Comparison of ENCODE assay signal across 25 cellular contexts in the genomic region with DNA sequence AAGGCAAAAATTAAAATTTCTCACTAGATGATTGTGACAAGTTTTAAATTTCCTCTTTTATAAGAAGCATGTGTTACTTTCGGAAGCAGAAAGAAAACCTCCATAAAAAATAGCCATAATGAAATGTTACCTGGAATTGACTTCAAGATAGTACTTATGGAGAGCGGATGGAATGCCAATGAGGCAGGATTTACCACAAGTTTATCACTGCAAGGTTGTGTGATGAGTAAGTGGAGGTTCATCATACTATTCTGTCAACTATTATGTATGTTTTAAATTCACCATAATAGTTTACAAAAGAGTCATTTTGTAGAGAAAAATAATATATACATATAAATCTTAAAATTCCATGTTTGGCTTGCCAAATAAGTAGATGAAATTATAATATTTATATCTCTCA.
A peak's percentile ranks its signal among the peaks of the same experiment; 100 is the strongest.
DNase-seq lines count a peak whose midpoint lies in the region; ATAC-seq and TF ChIP-seq lines count a peak whose summit lies in the region.
"Had no signal": no experiment of that assay in that cellular context is flagged by ENCODE, and none has a peak within 500 bp of the region (broad histone marks: within the 10 kb centered on the region; RNA-seq: fewer than 3 reads in every experiment).

No MANE protein-coding gene starts in this region.

- peak; percentile 74 for ATAC-seq in SK-N-SH treated with all-trans-retinoic acid at 6 μM for 48 hours
- ATAC-seq in HG03025 (IDR thresholded peaks at IDR 0.05; ENCODE audit: low FRiP score, unreplicated experiment), result no peak
- no peak for ATAC-seq in GM18868 (IDR thresholded peaks at IDR 0.05; ENCODE audit: unreplicated experiment)
- ATAC-seq: activated CD8-positive, alpha-beta T cell treated with anti-CD3 and anti-CD28 coated beads for 36 hours had no signal

- in situ Hi-C loops in GM23248 (cut with MboI), result no loop called here

- H3K9me3 ChIP-seq in GM23248 (ENCODE audit: low read depth), result no peaks in the 10 kb centered on the region
- H3K9me3 ChIP-seq: ascending aorta, Peyer's patch, right atrium auricular region, upper lobe of left lung had no signal

- no peaks in the 10 kb centered on the region for H3K36me3 ChIP-seq in GM23248 (ENCODE audit: low read depth)
- H3K36me3 ChIP-seq: Peyer's patch, right atrium auricular region, upper lobe of left lung had no signal

- no peaks in the 10 kb centered on the region for H3K9me2 ChIP-seq in GM23248 (ENCODE audit: insufficient read depth)

- no peak overlapping the region for H3K4me3 ChIP-seq in GM23248
- H3K4me3 ChIP-seq in skeletal muscle cell (ENCODE audit: low read depth, low read length), result no peak overlapping the region
- H3K4me3 ChIP-seq: ascending aorta, Peyer's patch, right atrium auricular region, upper lobe of left lung had no signal

- no peaks in the 10 kb centered on the region for H4K20me1 ChIP-seq in GM23248 (ENCODE audit: insufficient read depth)

- WGBS in GM23248 (ENCODE audit: low coverage in 1 of 2, low lambda C conversion rate in 2 of 2, missing lambda C conversion rate in 2 of 2), 2 experiments, result 91 to 93% methylated on average over 2 of the region's 2 CpGs

- no peaks in the 10 kb centered on the region for H3K79me2 ChIP-seq in GM23248 (ENCODE audit: insufficient read depth)

- DNase-seq in GM23248 (peak; percentile 37), fibroblast of peridontal ligament (ENCODE audit: extremely low read depth) (peak; percentile 21), skeletal muscle cell (ENCODE audit: low read depth) (peak; percentile 14), SIG-M5 treated with dmso at 0.1 percent for 504 hours (lab: John Stamatoyannopoulos, UW; ENCODE audit: unreplicated experiment) (no peak)
- DNase-seq: activated CD4-positive, CD25-positive, alpha-beta regulatory T cell; activated CD8-positive, alpha-beta T cell treated with anti-CD3 and anti-CD28 coated beads for 36 hours; activated naive CD4-positive, alpha-beta T cell treated with anti-CD3 and anti-CD28 coated beads for 36 hours; activated T-cell treated with anti-CD3 and anti-CD28 coated beads, Interleukin-2, amount 50 U/mL, for 48 hours; C1 segment of cervical spinal cord; cortex of kidney; foreskin melanocyte; KBM-7; kidney; MV-4-11; NCI-H1930; NK-92 treated with Interleukin-12 subunit alpha and Interleukin-12 subunit beta, amount 100 ng/mL, for 24 hours; Peyer's patch; stimulated activated CD8-positive, alpha-beta memory T cell treated with anti-CD3 and anti-CD28 coated beads, Interleukin-4, amount 100 ng/mL, for 48 hours; T-helper 9 cell; upper lobe of left lung had no signal

- peak overlapping the region; percentile 46 for H3K4me2 ChIP-seq in GM23248 (ENCODE audit: unreplicated experiment)

- peaks cover 9% of the 10 kb centered on the region for H3K4me1 ChIP-seq in GM23248 (ENCODE audit: insufficient read depth)
- H3K4me1 ChIP-seq: ascending aorta, Peyer's patch, right atrium auricular region, upper lobe of left lung had no signal

- no peak overlapping the region for H3K9ac ChIP-seq in GM23248

- no peak overlapping the region for H3K27ac ChIP-seq in GM23248
- H3K27ac ChIP-seq: ascending aorta, Peyer's patch, right atrium auricular region, upper lobe of left lung had no signal

- H3F3A ChIP-seq in GM23248 (ENCODE audit: insufficient read depth), result no peaks in the 10 kb centered on the region

- H2AFZ ChIP-seq in GM23248, result no peak overlapping the region

- H3K27me3 ChIP-seq in GM23248 (replicated peaks; ENCODE audit: insufficient read depth), result no peaks in the 10 kb centered on the region
- H3K27me3 ChIP-seq: ascending aorta, Peyer's patch, right atrium auricular region, upper lobe of left lung had no signal

TF ChIP-seq in SK-N-SH treated with all-trans-retinoic acid at 6 μM for 48 hours, 23 proteins besides CTCF, POLR2A, EP300 and RAD21:
- TF ChIP-seq, protein P1, sequence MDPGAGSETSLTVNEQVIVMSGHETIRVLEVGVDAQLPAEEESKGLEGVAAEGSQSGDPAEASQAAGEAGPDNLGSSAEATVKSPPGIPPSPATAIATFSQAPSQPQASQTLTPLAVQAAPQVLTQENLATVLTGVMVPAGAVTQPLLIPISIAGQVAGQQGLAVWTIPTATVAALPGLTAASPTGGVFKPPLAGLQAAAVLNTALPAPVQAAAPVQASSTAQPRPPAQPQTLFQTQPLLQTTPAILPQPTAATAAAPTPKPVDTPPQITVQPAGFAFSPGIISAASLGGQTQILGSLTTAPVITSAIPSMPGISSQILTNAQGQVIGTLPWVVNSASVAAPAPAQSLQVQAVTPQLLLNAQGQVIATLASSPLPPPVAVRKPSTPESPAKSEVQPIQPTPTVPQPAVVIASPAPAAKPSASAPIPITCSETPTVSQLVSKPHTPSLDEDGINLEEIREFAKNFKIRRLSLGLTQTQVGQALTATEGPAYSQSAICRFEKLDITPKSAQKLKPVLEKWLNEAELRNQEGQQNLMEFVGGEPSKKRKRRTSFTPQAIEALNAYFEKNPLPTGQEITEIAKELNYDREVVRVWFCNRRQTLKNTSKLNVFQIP (CRISPR knock-in tag; IDR thresholded peaks at IDR 0.05; ENCODE audit: borderline replicate concordance, low read depth), result no peak
- no peak for TF ChIP-seq ARNTL (CRISPR knock-in tag; IDR thresholded peaks at IDR 0.05; ENCODE audit: borderline replicate concordance, low read depth)
